1 cellular context compared by ENCODE assay signal in the genomic region with DNA sequence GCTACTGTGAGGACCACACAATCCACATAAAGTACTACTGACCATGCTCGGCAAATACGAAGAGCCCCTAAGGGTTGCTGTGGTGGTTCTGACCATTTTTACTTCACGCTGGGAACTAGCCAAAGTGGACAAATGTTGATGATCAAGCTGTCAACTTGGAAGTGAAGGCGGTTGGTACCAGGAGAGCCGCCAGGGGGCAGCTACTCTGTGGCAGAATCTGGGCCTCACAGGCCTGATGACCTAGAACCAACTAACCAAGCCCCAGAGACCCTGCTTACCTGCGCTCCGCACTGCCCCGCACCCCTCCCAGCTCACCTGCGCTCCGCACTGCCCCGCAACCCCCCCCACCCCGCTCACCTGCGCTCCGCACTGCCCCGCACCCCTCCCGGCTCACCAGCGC.
TF ChIP-seq lines count a peak whose summit lies in the region.

No MANE protein-coding gene starts in this region.

TF ChIP-seq in HCT116, 20 proteins besides CTCF, POLR2A, EP300 and RAD21:
- no peak for TF ChIP-seq CEBPB (IDR thresholded peaks at IDR 0.05; ENCODE audit: low read depth)
- TF ChIP-seq POLR2AphosphoS5 (IDR thresholded peaks at IDR 0.05; ENCODE audit: low read depth, low read length) = no peak
- no peak for TF ChIP-seq JUND (IDR thresholded peaks at IDR 0.05)
- TF ChIP-seq SRF (IDR thresholded peaks at IDR 0.05; ENCODE audit: low read depth) = no peak
- TF ChIP-seq TCF7L2 (IDR thresholded peaks at IDR 0.05; ENCODE audit: borderline replicate concordance, extremely low read depth, insufficient read depth, insufficient read length) = no peak
- TF ChIP-seq ZNF274 (IDR thresholded peaks at IDR 0.05; ENCODE audit: low read depth, low read length) = no peak
- TF ChIP-seq, protein P1, sequence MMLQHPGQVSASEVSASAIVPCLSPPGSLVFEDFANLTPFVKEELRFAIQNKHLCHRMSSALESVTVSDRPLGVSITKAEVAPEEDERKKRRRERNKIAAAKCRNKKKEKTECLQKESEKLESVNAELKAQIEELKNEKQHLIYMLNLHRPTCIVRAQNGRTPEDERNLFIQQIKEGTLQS (IDR thresholded peaks at IDR 0.05) = no peak
- TF ChIP-seq ELF1 (IDR thresholded peaks at IDR 0.05; ENCODE audit: borderline replicate concordance, low read depth) = no peak
- no peak for TF ChIP-seq CBX3 (IDR thresholded peaks at IDR 0.05; ENCODE audit: low read depth)
- TF ChIP-seq SP1 (IDR thresholded peaks at IDR 0.05; ENCODE audit: low read depth) = no peak
- no peak for TF ChIP-seq EZH2 (IDR thresholded peaks at IDR 0.05)
- TF ChIP-seq EGR1 (IDR thresholded peaks at IDR 0.05; ENCODE audit: low read depth) = no peak
- TF ChIP-seq ZFX (IDR thresholded peaks at IDR 0.05) = no peak
- TF ChIP-seq, protein P2, sequence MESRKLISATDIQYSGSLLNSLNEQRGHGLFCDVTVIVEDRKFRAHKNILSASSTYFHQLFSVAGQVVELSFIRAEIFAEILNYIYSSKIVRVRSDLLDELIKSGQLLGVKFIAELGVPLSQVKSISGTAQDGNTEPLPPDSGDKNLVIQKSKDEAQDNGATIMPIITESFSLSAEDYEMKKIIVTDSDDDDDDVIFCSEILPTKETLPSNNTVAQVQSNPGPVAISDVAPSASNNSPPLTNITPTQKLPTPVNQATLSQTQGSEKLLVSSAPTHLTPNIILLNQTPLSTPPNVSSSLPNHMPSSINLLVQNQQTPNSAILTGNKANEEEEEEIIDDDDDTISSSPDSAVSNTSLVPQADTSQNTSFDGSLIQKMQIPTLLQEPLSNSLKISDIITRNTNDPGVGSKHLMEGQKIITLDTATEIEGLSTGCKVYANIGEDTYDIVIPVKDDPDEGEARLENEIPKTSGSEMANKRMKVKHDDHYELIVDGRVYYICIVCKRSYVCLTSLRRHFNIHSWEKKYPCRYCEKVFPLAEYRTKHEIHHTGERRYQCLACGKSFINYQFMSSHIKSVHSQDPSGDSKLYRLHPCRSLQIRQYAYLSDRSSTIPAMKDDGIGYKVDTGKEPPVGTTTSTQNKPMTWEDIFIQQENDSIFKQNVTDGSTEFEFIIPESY (IDR thresholded peaks at IDR 0.05; ENCODE audit: extremely low read depth, insufficient replicate concordance, low read length) = no peak
- TF ChIP-seq, protein P3, sequence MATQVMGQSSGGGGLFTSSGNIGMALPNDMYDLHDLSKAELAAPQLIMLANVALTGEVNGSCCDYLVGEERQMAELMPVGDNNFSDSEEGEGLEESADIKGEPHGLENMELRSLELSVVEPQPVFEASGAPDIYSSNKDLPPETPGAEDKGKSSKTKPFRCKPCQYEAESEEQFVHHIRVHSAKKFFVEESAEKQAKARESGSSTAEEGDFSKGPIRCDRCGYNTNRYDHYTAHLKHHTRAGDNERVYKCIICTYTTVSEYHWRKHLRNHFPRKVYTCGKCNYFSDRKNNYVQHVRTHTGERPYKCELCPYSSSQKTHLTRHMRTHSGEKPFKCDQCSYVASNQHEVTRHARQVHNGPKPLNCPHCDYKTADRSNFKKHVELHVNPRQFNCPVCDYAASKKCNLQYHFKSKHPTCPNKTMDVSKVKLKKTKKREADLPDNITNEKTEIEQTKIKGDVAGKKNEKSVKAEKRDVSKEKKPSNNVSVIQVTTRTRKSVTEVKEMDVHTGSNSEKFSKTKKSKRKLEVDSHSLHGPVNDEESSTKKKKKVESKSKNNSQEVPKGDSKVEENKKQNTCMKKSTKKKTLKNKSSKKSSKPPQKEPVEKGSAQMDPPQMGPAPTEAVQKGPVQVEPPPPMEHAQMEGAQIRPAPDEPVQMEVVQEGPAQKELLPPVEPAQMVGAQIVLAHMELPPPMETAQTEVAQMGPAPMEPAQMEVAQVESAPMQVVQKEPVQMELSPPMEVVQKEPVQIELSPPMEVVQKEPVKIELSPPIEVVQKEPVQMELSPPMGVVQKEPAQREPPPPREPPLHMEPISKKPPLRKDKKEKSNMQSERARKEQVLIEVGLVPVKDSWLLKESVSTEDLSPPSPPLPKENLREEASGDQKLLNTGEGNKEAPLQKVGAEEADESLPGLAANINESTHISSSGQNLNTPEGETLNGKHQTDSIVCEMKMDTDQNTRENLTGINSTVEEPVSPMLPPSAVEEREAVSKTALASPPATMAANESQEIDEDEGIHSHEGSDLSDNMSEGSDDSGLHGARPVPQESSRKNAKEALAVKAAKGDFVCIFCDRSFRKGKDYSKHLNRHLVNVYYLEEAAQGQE (IDR thresholded peaks at IDR 0.05; ENCODE audit: low read depth) = no peak
- no peak for TF ChIP-seq SIN3A (IDR thresholded peaks at IDR 0.05; ENCODE audit: low read depth)
- TF ChIP-seq YY1 (IDR thresholded peaks at IDR 0.05; ENCODE audit: extremely low read depth, insufficient replicate concordance, low read depth, low read length) = no peak
- no peak for TF ChIP-seq FOSL1 (IDR thresholded peaks at IDR 0.05; ENCODE audit: low read depth)
- TF ChIP-seq, protein P4, sequence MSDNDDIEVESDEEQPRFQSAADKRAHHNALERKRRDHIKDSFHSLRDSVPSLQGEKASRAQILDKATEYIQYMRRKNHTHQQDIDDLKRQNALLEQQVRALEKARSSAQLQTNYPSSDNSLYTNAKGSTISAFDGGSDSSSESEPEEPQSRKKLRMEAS (IDR thresholded peaks at IDR 0.05) = no peak
